8 cellular contexts compared by ENCODE assay signal in genomic region chr17:7833795-7834553, GRCh38. TPM values are rescaled to one million over a fixed set of nuclear protein-coding genes. Genes with fewer than 3 reads are reported as not detected.
DNase-seq lines count a peak whose midpoint lies in the region; TF ChIP-seq lines count a peak whose summit lies in the region.

Gene KDM6B, plus strand, starts transcription at chr17:7834217. Its CDS starts 11,338 bp downstream, at chr17:7845555.

- H3K4me1 ChIP-seq in suprapubic skin = peaks cover 40% of the 10 kb centered on the region

- H4K20me1 ChIP-seq in SU-DHL-6 (ENCODE audit: low read depth, low read length) = no peaks in the 10 kb centered on the region

- peaks cover 38% of the 10 kb centered on the region for H3K27me3 ChIP-seq in H7 (ENCODE audit: control insufficient read depth, insufficient read depth, low read length)
- no peaks in the 10 kb centered on the region for H3K27me3 ChIP-seq in SU-DHL-6 (ENCODE audit: low read length)
- no peaks in the 10 kb centered on the region for H3K27me3 ChIP-seq in suprapubic skin

- H3K9me2 ChIP-seq in SU-DHL-6 (replicated peaks; ENCODE audit: insufficient read depth, low read length) = no peaks in the 10 kb centered on the region

- peak within 1 kb of the TSS; percentile 71 for H3K9ac ChIP-seq in SU-DHL-6 (ENCODE audit: low read length)

- peak within 1 kb of the TSS; percentile 94 for H3K4me2 ChIP-seq in SU-DHL-6 (ENCODE audit: low read depth, low read length, poor library complexity, severe bottlenecking)

- H3K79me2 ChIP-seq in SU-DHL-6 (ENCODE audit: insufficient read depth, low read length) = no peaks in the 10 kb centered on the region

- WGBS in suprapubic skin = under 1% methylated on average over 36 of the region's 49 CpGs

- H3F3A ChIP-seq in SU-DHL-6 (ENCODE audit: insufficient read depth) = peaks cover 29% of the 10 kb centered on the region

- TF ChIP-seq POLR2A in suprapubic skin (IDR thresholded peaks at IDR 0.05) = no peak

- no peaks in the 10 kb centered on the region for H3K9me3 Mint-ChIP-seq in activated naive CD8-positive, alpha-beta T cell (ENCODE audit: low read depth)

- H3K9me3 ChIP-seq in SU-DHL-6 (ENCODE audit: insufficient read depth, low read length) (no peaks in the 10 kb centered on the region), suprapubic skin (no peaks in the 10 kb centered on the region)

- no peak for TF ChIP-seq EP300 in suprapubic skin (IDR thresholded peaks at IDR 0.05)

- peak within 1 kb of the TSS; percentile 91 for H3K4me3 Mint-ChIP-seq in activated naive CD8-positive, alpha-beta T cell

- H3K4me3 ChIP-seq in H7 (ENCODE audit: insufficient read depth, low read depth, low read length) (peak within 1 kb of the TSS; percentile 66), SU-DHL-6 (ENCODE audit: insufficient read depth, low read length, poor library complexity, severe bottlenecking) (peak within 1 kb of the TSS; percentile 81), suprapubic skin (peak within 1 kb of the TSS; percentile 65)

- TF ChIP-seq CTCF in SU-DHL-6 (IDR thresholded peaks at IDR 0.05; ENCODE audit: insufficient read depth, low read length, poor library complexity, severe bottlenecking) (no peak), suprapubic skin (IDR thresholded peaks at IDR 0.05) (no peak)

- peaks cover 29% of the 10 kb centered on the region for H3K4me1 Mint-ChIP-seq in activated naive CD8-positive, alpha-beta T cell (ENCODE audit: low read depth)

- DNase-seq in DMS79 treated with DMSO at 0.1 percent for 48 hours (lab: John Stamatoyannopoulos, UW) (peak; percentile 86), H7 (peak; percentile 95), MV-4-11 (lab: John Stamatoyannopoulos, UW) (peak; percentile 85), globus pallidus (ENCODE audit: low spot score) (peak; percentile 86), nucleus accumbens (lab: John Stamatoyannopoulos, UW) (peak in 55 of 56 donors; percentile 36 to 92 (median 80)), suprapubic skin (ENCODE audit: low spot score in 2 of 2) (peak; percentile 97 to 98)

- peak within 1 kb of the TSS; percentile 86 for H2AFZ ChIP-seq in SU-DHL-6 (ENCODE audit: low read depth, low read length, severe bottlenecking)

- H3K36me3 ChIP-seq in H7 (replicated peaks; ENCODE audit: control insufficient read depth, insufficient read depth, low read length) (no peaks in the 10 kb centered on the region), SU-DHL-6 (ENCODE audit: low read length) (no peaks in the 10 kb centered on the region), suprapubic skin (no peaks in the 10 kb centered on the region)

- peak within 1 kb of the TSS; percentile 86 for H3K27ac Mint-ChIP-seq in activated naive CD8-positive, alpha-beta T cell

- H3K27ac ChIP-seq in SU-DHL-6 (ENCODE audit: low read depth, low read length) (peak within 1 kb of the TSS; percentile 92), suprapubic skin (peak within 1 kb of the TSS; percentile 98)

- H3K36me3 Mint-ChIP-seq in activated naive CD8-positive, alpha-beta T cell = no peaks in the 10 kb centered on the region

- no peaks in the 10 kb centered on the region for H3K27me3 Mint-ChIP-seq in activated naive CD8-positive, alpha-beta T cell

RNA-seq across cellular contexts. Expression of gene KDM6B, which starts in this region (rescaled TPM):
- 1.1 and 1.6 TPM in 2 replicates for total RNA-seq in H7 (2014; rRNA removed; shearing (Covaris generic))
- total RNA-seq in suprapubic skin = 10 to 100 TPM; 21.4 to 31.0 (median 26.7) TPM

Comparison
In these comparisons a context has a peak if more than half of its experiments do, and no peak if none do; other contexts are left out.
1. Peak in every context shown above with its lines: DNase-seq, H3K4me3 ChIP-seq and H3K27ac ChIP-seq.